In genomic region chrX:43958529-43958928, GRCh38 we compare ENCODE assay signal across 1 cellular context.
TF ChIP-seq lines count a peak whose summit lies in the region.

No MANE protein-coding gene starts in this region.

TF ChIP-seq in K562, 482 proteins besides CTCF, POLR2A, EP300 and RAD21 (continued from another document):
- 0 out of 4 replicates have a peak, but pooled peaks of 1 of the 2 experiments have one; percentile 11 for TF ChIP-seq RCOR1 (IDR thresholded peaks at IDR 0.05; ENCODE audit: borderline replicate concordance in 1 of 2, low read depth in 2 of 2, low read length in 2 of 2)
- 0 out of 2 replicates have a peak, but pooled peaks have one; percentile 34 for TF ChIP-seq ARID2 (IDR thresholded peaks at IDR 0.05)
